In genomic region chr1:12203216-12204007, GRCh38 we compare ENCODE assay signal across 1 cellular context.
TF ChIP-seq lines count a peak whose summit lies in the region.

No MANE protein-coding gene starts in this region.

TF ChIP-seq in K562, 482 proteins besides CTCF, POLR2A, EP300 and RAD21 (continued from another document):
- TF ChIP-seq HOMEZ (CRISPR knock-in tag; IDR thresholded peaks at IDR 0.05): no peak
